In genomic region chr2:228048838-228049490, GRCh38 we compare ENCODE assay signal across 8 cellular contexts.
DNase-seq lines count a peak whose midpoint lies in the region; ATAC-seq, FAIRE-seq and TF ChIP-seq lines count a peak whose summit lies in the region.

No MANE protein-coding gene starts in this region.

- intact Hi-C loops in K562 (cut with micrococcal nuclease): no loop called here

- TF ChIP-seq RAD21 in K562 (CRISPR knock-in tag; conservative IDR thresholded peaks at IDR 0.05 in 1 of 2, IDR thresholded peaks at IDR 0.05 in 1 of 2): 0 out of 4 replicates have a peak, but pooled peaks of 1 of the 2 experiments have one; percentile 24

- no peak overlapping the region for H3K9ac ChIP-seq in K562 (ENCODE audit: insufficient read depth in 1 of 2, low read depth in 2 of 2, low read length in 2 of 2)

- no peak overlapping the region for H2AFZ ChIP-seq in K562 (ENCODE audit: low read depth, low read length)

- CTCF ChIA-PET in BJ (lab: Yijun Ruan, JAX): interaction anchor here (0.6 to 4.6 kb wide), 9 partner anchors 9 to 1562 kb away, joined by 3 to 50 read pairs (median 4); no protein-coding TSS in a partner anchor
- CTCF ChIA-PET in K562 (lab: Yijun Ruan, JAX; ENCODE audit: low intra/inter-chr PET ratio): no interaction called here

- H3K36me3 ChIP-seq in BJ (ENCODE audit: control insufficient read depth, insufficient read depth, low read length): no peaks in the 10 kb centered on the region
- H3K36me3 ChIP-seq in K562 (ENCODE audit: control insufficient read depth, insufficient read depth, low read length): no peaks in the 10 kb centered on the region

- no peak for TF ChIP-seq EP300 in K562 (IDR thresholded peaks at IDR 0.05; ENCODE audit: low read length)

- H3K27me3 ChIP-seq in BJ (ENCODE audit: control insufficient read depth, insufficient read depth, low read length): no peaks in the 10 kb centered on the region
- H3K27me3 ChIP-seq in K562 (ENCODE audit: control insufficient read depth in 2 of 2, insufficient read depth in 2 of 2, low read length in 2 of 2): no peaks in the 10 kb centered on the region

- ATAC-seq in GM21526 (IDR thresholded peaks at IDR 0.05; ENCODE audit: low FRiP score, unreplicated experiment) (peak; percentile 75), K562 (no peak), HG03025 (IDR thresholded peaks at IDR 0.05; ENCODE audit: low FRiP score, unreplicated experiment) (no peak)

- no peaks in the 10 kb centered on the region for H4K20me1 ChIP-seq in K562 (replicated peaks; ENCODE audit: control insufficient read depth, insufficient read depth, low read length)

- no peak overlapping the region for H3K4me2 ChIP-seq in K562 (ENCODE audit: insufficient read depth, low read length)

- H3K4me3 ChIP-seq in BJ (ENCODE audit: low read depth, low read length) (no peak overlapping the region), K562 (no peak overlapping the region)

- POLR2A ChIA-PET in BJ (lab: Charles Lee) (no interaction called here), K562 (lab: Yijun Ruan, JAX) (no interaction called here)

- DNase-seq in BJ (ENCODE audit: low read depth): no peak
- peak; percentile 11 for DNase-seq in NCI-H1417 treated with DMSO at 0.1 percent for 48 hours (lab: John Stamatoyannopoulos, UW)
- DNase-seq in K562 (ENCODE audit: extremely low read depth in 1 of 4, low spot score in 3 of 4): peak in 3 of 4 experiments; percentile 0 to 5 (median 2)
- peak; percentile 66 for DNase-seq in islet precursor cell
- no peak for DNase-seq in MV-4-11 (lab: John Stamatoyannopoulos, UW)
- DNase-seq in GM12891 (ENCODE audit: insufficient read length, low spot score): no peak

- TF ChIP-seq CTCF in BJ (IDR thresholded peaks at IDR 0.05; ENCODE audit: insufficient read depth, low read depth, low read length): peak; percentile 74
- 0 out of 6 replicates have a peak, but pooled peaks of 1 of the 3 experiments have one; percentile 16 for TF ChIP-seq CTCF in K562 (IDR thresholded peaks at IDR 0.05 in 2 of 3, conservative IDR thresholded peaks at IDR 0.05 in 1 of 3; ENCODE audit: insufficient read depth in 2 of 3, low read depth in 1 of 3, low read length in 3 of 3)

- no peak overlapping the region for H3K27ac ChIP-seq in K562 (ENCODE audit: extremely low read depth, low read depth, low read length)

- 5% methylated on average over 4 of the region's 5 CpGs for WGBS in K562 (ENCODE audit: insufficient coverage, low coverage, missing lambda C conversion rate)

- H3K4me1 ChIP-seq in K562 (replicated peaks in 1 of 2; ENCODE audit: control insufficient read depth in 2 of 2, insufficient read depth in 2 of 2, low read length in 2 of 2): no peaks in the 10 kb centered on the region

- FAIRE-seq in K562 (lab: Jason Lieb, UNC) (no peak), GM12891 (lab: Jason Lieb, UNC) (no peak)

- no peaks in the 10 kb centered on the region for H3K79me2 ChIP-seq in K562 (ENCODE audit: control insufficient read depth, insufficient read depth, low read length)

- in situ Hi-C loops in K562 (cut with MboI): no loop called here

- no peaks in the 10 kb centered on the region for H3K9me1 ChIP-seq in K562 (ENCODE audit: control insufficient read depth, insufficient read depth, low read length)

- TF ChIP-seq POLR2A in K562 (conservative IDR thresholded peaks at IDR 0.05) (no peak), GM12891 (IDR thresholded peaks at IDR 0.05; ENCODE audit: low read depth, low read length) (no peak)

- no peaks in the 10 kb centered on the region for H3K9me3 ChIP-seq in K562 (replicated peaks; ENCODE audit: control insufficient read depth, insufficient read depth, low read depth, low read length)

- no TSS peak for BruUV-seq in K562 (replicated peaks; lab: Mats Ljungman, UMichigan)

TF ChIP-seq in K562, 482 proteins besides CTCF, POLR2A, EP300 and RAD21:
- TF ChIP-seq, protein P1, sequence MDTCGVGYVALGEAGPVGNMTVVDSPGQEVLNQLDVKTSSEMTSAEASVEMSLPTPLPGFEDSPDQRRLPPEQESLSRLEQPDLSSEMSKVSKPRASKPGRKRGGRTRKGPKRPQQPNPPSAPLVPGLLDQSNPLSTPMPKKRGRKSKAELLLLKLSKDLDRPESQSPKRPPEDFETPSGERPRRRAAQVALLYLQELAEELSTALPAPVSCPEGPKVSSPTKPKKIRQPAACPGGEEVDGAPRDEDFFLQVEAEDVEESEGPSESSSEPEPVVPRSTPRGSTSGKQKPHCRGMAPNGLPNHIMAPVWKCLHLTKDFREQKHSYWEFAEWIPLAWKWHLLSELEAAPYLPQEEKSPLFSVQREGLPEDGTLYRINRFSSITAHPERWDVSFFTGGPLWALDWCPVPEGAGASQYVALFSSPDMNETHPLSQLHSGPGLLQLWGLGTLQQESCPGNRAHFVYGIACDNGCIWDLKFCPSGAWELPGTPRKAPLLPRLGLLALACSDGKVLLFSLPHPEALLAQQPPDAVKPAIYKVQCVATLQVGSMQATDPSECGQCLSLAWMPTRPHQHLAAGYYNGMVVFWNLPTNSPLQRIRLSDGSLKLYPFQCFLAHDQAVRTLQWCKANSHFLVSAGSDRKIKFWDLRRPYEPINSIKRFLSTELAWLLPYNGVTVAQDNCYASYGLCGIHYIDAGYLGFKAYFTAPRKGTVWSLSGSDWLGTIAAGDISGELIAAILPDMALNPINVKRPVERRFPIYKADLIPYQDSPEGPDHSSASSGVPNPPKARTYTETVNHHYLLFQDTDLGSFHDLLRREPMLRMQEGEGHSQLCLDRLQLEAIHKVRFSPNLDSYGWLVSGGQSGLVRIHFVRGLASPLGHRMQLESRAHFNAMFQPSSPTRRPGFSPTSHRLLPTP (IDR thresholded peaks at IDR 0.05; ENCODE audit: borderline replicate concordance, extremely low read depth, insufficient read length): no peak
- no peak for TF ChIP-seq ZNF239 (CRISPR knock-in tag; IDR thresholded peaks at IDR 0.05)
- TF ChIP-seq ETV6 (IDR thresholded peaks at IDR 0.05; ENCODE audit: borderline replicate concordance in 1 of 2, low read depth in 2 of 2, low read length in 1 of 2): no peak
- TF ChIP-seq ETV6 (CRISPR knock-in tag; IDR thresholded peaks at IDR 0.05; ENCODE audit: borderline replicate concordance): no peak
- TF ChIP-seq ZNF324 (CRISPR knock-in tag; IDR thresholded peaks at IDR 0.05): no peak
- TF ChIP-seq CHCHD3 (CRISPR knock-in tag; IDR thresholded peaks at IDR 0.05): no peak
TF ChIP-seq in K562: peak in this region for 0.

TF ChIP-seq in GM12891, 5 proteins besides CTCF, POLR2A, EP300 and RAD21:
- TF ChIP-seq TAF1 (IDR thresholded peaks at IDR 0.05; ENCODE audit: low read depth, low read length) (no peak), SPI1 (IDR thresholded peaks at IDR 0.05; ENCODE audit: low read depth, low read length) (no peak), PAX5 (IDR thresholded peaks at IDR 0.05; ENCODE audit: insufficient read depth, low read length, severe bottlenecking) (no peak), POU2F2 (IDR thresholded peaks at IDR 0.05; ENCODE audit: low read depth, low read length) (no peak), POLR2AphosphoS5 (IDR thresholded peaks at IDR 0.05; ENCODE audit: low read depth, low read length) (no peak)
TF ChIP-seq in GM12891: peak in this region for 0.

Comparison
In these comparisons a context has a peak if more than half of its experiments do, and no peak if none do; other contexts are left out.
1. DNase-seq: peak in NCI-H1417 treated with DMSO at 0.1 percent for 48 hours (single experiment), K562 (3 of 4) and islet precursor cell (single experiment); none in BJ (single experiment), MV-4-11 (single experiment) and GM12891 (single experiment).